ENCODE assay signal across 15 cellular contexts in genomic region chr9:136347472-136348256, GRCh38. TPM values are rescaled to one million over a fixed set of nuclear protein-coding genes. Genes with fewer than 3 reads are reported as not detected.
"Had no signal": no experiment of that assay in that cellular context is flagged by ENCODE, and none has a peak within 500 bp of the region (broad histone marks: within the 10 kb centered on the region; RNA-seq: fewer than 3 reads in every experiment).

No MANE protein-coding gene starts in this region.

- H3K4me1 Mint-ChIP-seq: activated naive CD8-positive, alpha-beta T cell treated with anti-CD3 and anti-CD28 coated beads for 36 hours had no signal

- H3K27me3 Mint-ChIP-seq: activated naive CD8-positive, alpha-beta T cell treated with anti-CD3 and anti-CD28 coated beads for 36 hours; naive thymus-derived CD8-positive, alpha-beta T cell had no signal

- H3K36me3 Mint-ChIP-seq: activated naive CD8-positive, alpha-beta T cell treated with anti-CD3 and anti-CD28 coated beads for 36 hours; naive thymus-derived CD8-positive, alpha-beta T cell had no signal

- H3K9me3 ChIP-seq: esophagus squamous epithelium had no signal

- H3K4me3 ChIP-seq: esophagus squamous epithelium, lung had no signal

- DNase-seq: activated CD4-positive, CD25-positive, alpha-beta regulatory T cell; activated effector memory CD4-positive, alpha-beta T cell treated with Interleukin-2 at 50 U/mL for 16 hours; activated naive CD8-positive, alpha-beta T cell treated with anti-CD3 and anti-CD28 coated beads for 36 hours; esophagus squamous epithelium; foreskin melanocyte; head of caudate nucleus; left colon; naive thymus-derived CD8-positive, alpha-beta T cell; stimulated activated CD4-positive, alpha-beta T cell treated with anti-CD3 and anti-CD28 coated beads, Interleukin-4, amount 100 ng/mL, for 1 hour had no signal

- H3K27ac ChIP-seq: esophagus squamous epithelium had no signal

- H3K4me3 Mint-ChIP-seq: activated naive CD8-positive, alpha-beta T cell treated with anti-CD3 and anti-CD28 coated beads for 36 hours; naive thymus-derived CD8-positive, alpha-beta T cell had no signal

- H3K27ac Mint-ChIP-seq: activated naive CD8-positive, alpha-beta T cell treated with anti-CD3 and anti-CD28 coated beads for 36 hours; naive thymus-derived CD8-positive, alpha-beta T cell had no signal

- H3K9me3 Mint-ChIP-seq: activated naive CD8-positive, alpha-beta T cell treated with anti-CD3 and anti-CD28 coated beads for 36 hours; naive thymus-derived CD8-positive, alpha-beta T cell had no signal

- ATAC-seq: left colon; naive thymus-derived CD8-positive, alpha-beta T cell had no signal

RNA-seq across cellular contexts. Expression of gene CCDC187, which starts 43.8 kb away (rescaled TPM):
- total RNA-seq: activated naive CD8-positive, alpha-beta T cell treated with anti-CD3 and anti-CD28 coated beads for 36 hours; bronchial epithelial cell; chondrocyte; esophagus squamous epithelium; naive thymus-derived CD8-positive, alpha-beta T cell; omental fat pad; pulmonary artery endothelial cell; T-helper 1 cell treated with Interleukin-12 subunit alpha and Interleukin-12 subunit beta and Interleukin-4 antibody, amounts not matched to agents 30 ng/mL and 1 ng/mL, for 36 hours had no signal
- polyA plus RNA-seq: naive thymus-derived CD8-positive, alpha-beta T cell had no signal
